Comparison of ENCODE assay signal across 18 cellular contexts in genomic region chr19:33902395-33902794, GRCh38.
DNase-seq lines count a peak whose midpoint lies in the region; ATAC-seq, FAIRE-seq and TF ChIP-seq lines count a peak whose summit lies in the region.
"Had no signal": no experiment of that assay in that cellular context is flagged by ENCODE, and none has a peak within 500 bp of the region (broad histone marks: within the 10 kb centered on the region; RNA-seq: fewer than 3 reads in every experiment).

No MANE protein-coding gene starts in this region.

- H3K9me3 Mint-ChIP-seq in Calu3 (ENCODE audit: low read depth, unreplicated experiment) = peaks cover 10% of the 10 kb centered on the region
- no peaks in the 10 kb centered on the region for H3K9me3 Mint-ChIP-seq in endothelial cell (ENCODE audit: unreplicated experiment)

- H3K4me1 Mint-ChIP-seq in Calu3 (ENCODE audit: low read depth, unreplicated experiment) (peaks cover 9% of the 10 kb centered on the region), endothelial cell (ENCODE audit: unreplicated experiment) (peaks cover 50% of the 10 kb centered on the region)

- CTCF ChIA-PET in Calu3 (lab: Charles Lee) = no interaction called here

- H3K4me3 Mint-ChIP-seq in Calu3 (ENCODE audit: low read depth, unreplicated experiment) = peak overlapping the region; percentile 26
- H3K4me3 Mint-ChIP-seq in endothelial cell (ENCODE audit: unreplicated experiment) = no peak overlapping the region
- H3K4me3 Mint-ChIP-seq: B cell; CD4-positive, alpha-beta T cell; CD8-positive, alpha-beta T cell had no signal

- DNase-seq in Calu3 = no peak
- no peak for DNase-seq in endothelial cell (ENCODE audit: low spot score)
- DNase-seq in effector CD8-positive, alpha-beta T cell (lab: John Stamatoyannopoulos, UW) = no peak
- DNase-seq in NCI-H2227 (lab: John Stamatoyannopoulos, UW; ENCODE audit: unreplicated experiment) = no peak
- DNase-seq: 8988T; AML-193; CD4-positive, alpha-beta T cell; CD8-positive, alpha-beta T cell; DMS79 treated with DMSO at 0.1 percent for 48 hours; GF-D8 had no signal

- no TSS peak for BruUV-seq in Calu3 (replicated peaks; lab: Mats Ljungman, UMichigan)

- no peak for ATAC-seq in activated CD4-positive, CD25-positive, alpha-beta regulatory T cell treated with anti-CD3 and anti-CD28 coated beads, Interleukin-2, amount 50 U/mL, for 24 hours
- ATAC-seq: CD8-positive, alpha-beta T cell had no signal

- H3K36me3 Mint-ChIP-seq in Calu3 (ENCODE audit: insufficient read depth, unreplicated experiment) (peaks cover 7% of the 10 kb centered on the region), endothelial cell (ENCODE audit: low read depth, unreplicated experiment) (peaks cover 6% of the 10 kb centered on the region)
- H3K36me3 Mint-ChIP-seq: CD8-positive, alpha-beta T cell had no signal

- TF ChIP-seq CTCF in Calu3 (IDR thresholded peaks at IDR 0.05; ENCODE audit: unreplicated experiment) = no peak
- TF ChIP-seq CTCF in endothelial cell (IDR thresholded peaks at IDR 0.05; ENCODE audit: unreplicated experiment) = no peak

- H3K27ac Mint-ChIP-seq in Calu3 (ENCODE audit: unreplicated experiment) (no peak overlapping the region), endothelial cell (ENCODE audit: unreplicated experiment) (peak overlapping the region; percentile 57)
- H3K27ac Mint-ChIP-seq: B cell; CD4-positive, alpha-beta T cell; CD8-positive, alpha-beta T cell had no signal

- intact Hi-C loops in Calu3 (cut with micrococcal nuclease; ENCODE audit: unreplicated experiment) = no loop called here

- FAIRE-seq in TTC549 (lab: Jason Lieb, UNC) = peak; percentile 38
- FAIRE-seq: A204.1, D721Med, G401.6, GM12891, GM19239 had no signal

- H3K27me3 Mint-ChIP-seq in Calu3 (ENCODE audit: unreplicated experiment) (peaks cover 52% of the 10 kb centered on the region), endothelial cell (ENCODE audit: unreplicated experiment) (peaks cover 12% of the 10 kb centered on the region)
